8 cellular contexts compared by ENCODE assay signal in the genomic region with DNA sequence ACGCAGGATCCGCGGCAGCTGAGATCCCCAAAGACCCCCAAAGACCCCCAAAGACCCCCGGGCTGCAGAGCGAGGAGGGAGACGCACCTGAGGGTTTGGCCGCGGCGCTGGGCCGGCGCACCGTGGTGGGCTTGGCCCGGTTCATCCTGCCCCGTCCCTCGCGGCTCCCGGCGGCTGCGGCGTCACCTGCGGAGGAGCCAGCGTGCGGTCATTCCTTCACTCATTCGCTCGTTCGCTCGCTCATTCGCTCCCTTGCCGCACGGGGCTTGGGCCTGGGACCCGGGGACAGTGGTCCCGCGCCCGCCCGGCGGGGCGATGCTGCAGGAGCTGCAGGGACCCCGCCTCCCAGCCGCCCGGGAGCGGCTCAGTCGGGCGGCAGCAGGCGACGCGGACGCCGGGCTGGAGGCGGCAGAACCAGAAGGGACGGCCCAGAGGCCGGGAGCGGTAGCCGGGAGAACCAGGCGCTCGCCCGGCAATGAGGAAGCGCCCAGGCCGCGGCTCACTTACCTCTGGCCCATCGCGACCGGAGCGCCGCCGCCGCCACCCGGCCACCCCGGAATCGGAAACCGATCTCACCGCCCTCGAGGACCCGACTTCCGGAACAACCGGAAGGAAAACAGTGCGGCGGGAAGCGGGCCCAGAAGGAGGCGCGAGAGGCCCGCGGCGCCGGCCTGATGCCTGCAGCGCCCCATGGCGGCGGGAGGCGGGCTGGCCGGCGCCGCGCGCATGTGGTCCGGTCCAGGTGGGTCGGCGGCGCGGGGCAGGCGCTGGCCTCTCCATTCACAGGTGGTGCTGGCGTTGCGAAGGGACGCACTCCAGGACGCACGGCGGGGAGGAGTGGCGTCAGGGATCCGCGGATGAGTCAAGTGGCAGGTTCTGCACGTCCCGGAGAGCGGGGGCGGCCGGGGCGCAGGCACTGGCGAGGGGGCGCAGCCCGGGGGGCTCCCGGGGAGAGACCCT. TPM values are rescaled to one million over a fixed set of nuclear protein-coding genes. Genes with fewer than 3 reads are reported as not detected.
DNase-seq lines count a peak whose midpoint lies in the region; ATAC-seq and TF ChIP-seq lines count a peak whose summit lies in the region.

A gene with protein sequence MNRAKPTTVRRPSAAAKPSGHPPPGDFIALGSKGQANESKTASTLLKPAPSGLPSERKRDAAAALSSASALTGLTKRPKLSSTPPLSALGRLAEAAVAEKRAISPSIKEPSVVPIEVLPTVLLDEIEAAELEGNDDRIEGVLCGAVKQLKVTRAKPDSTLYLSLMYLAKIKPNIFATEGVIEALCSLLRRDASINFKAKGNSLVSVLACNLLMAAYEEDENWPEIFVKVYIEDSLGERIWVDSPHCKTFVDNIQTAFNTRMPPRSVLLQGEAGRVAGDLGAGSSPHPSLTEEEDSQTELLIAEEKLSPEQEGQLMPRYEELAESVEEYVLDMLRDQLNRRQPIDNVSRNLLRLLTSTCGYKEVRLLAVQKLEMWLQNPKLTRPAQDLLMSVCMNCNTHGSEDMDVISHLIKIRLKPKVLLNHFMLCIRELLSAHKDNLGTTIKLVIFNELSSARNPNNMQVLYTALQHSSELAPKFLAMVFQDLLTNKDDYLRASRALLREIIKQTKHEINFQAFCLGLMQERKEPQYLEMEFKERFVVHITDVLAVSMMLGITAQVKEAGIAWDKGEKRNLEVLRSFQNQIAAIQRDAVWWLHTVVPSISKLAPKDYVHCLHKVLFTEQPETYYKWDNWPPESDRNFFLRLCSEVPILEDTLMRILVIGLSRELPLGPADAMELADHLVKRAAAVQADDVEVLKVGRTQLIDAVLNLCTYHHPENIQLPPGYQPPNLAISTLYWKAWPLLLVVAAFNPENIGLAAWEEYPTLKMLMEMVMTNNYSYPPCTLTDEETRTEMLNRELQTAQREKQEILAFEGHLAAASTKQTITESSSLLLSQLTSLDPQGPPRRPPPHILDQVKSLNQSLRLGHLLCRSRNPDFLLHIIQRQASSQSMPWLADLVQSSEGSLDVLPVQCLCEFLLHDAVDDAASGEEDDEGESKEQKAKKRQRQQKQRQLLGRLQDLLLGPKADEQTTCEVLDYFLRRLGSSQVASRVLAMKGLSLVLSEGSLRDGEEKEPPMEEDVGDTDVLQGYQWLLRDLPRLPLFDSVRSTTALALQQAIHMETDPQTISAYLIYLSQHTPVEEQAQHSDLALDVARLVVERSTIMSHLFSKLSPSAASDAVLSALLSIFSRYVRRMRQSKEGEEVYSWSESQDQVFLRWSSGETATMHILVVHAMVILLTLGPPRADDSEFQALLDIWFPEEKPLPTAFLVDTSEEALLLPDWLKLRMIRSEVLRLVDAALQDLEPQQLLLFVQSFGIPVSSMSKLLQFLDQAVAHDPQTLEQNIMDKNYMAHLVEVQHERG (N-terminal part only) (minus strand): TSS at position 574 of the 960 bp plus-strand sequence. CDS start 429 bp downstream, at position 145.

- H3K4ac ChIP-seq in trophoblast cell (ENCODE audit: low read depth, low read length) = peak within 1 kb of the TSS; percentile 89

- intact Hi-C loops in cardiac septum (cut with DNase I) = loop anchor here (5.0 kb wide), 1 partner anchor 68 kb away; a partner anchor contains a TSS
- intact Hi-C loops in transverse colon (cut with DNase I; ENCODE audit: low total_unique reads) = no loop called here

- H3K4me3 ChIP-seq in SU-DHL-6 (ENCODE audit: insufficient read depth, low read length, poor library complexity, severe bottlenecking) = peak within 1 kb of the TSS; percentile 98
- H3K4me3 ChIP-seq in trophoblast cell (ENCODE audit: low read depth, low read length) = peak within 1 kb of the TSS; percentile 100
- peak within 1 kb of the TSS; percentile 95 to 100 (median 98) for H3K4me3 ChIP-seq in transverse colon

- peak within 1 kb of the TSS; percentile 97 for H3K14ac ChIP-seq in trophoblast cell (ENCODE audit: low read length)

- no peaks in the 10 kb centered on the region for H3K27me3 ChIP-seq in SU-DHL-6 (ENCODE audit: low read length)
- H3K27me3 ChIP-seq in trophoblast cell (ENCODE audit: insufficient read depth, low read length) = no peaks in the 10 kb centered on the region
- no peaks in the 10 kb centered on the region for H3K27me3 ChIP-seq in transverse colon

- H3K4me1 ChIP-seq in trophoblast cell (ENCODE audit: control insufficient read depth in 1 of 2, insufficient read depth in 2 of 2, low read length in 2 of 2) = peaks cover 5 to 7% of the 10 kb centered on the region in 2 experiments
- peaks cover 8 to 34% (median 15%) of the 10 kb centered on the region in 4 donors for H3K4me1 ChIP-seq in transverse colon

- H3K4me2 ChIP-seq in SU-DHL-6 (ENCODE audit: low read depth, low read length, poor library complexity, severe bottlenecking) (peak within 1 kb of the TSS; percentile 85), trophoblast cell (ENCODE audit: low read length) (peak within 1 kb of the TSS; percentile 79)

- DNase-seq in NCI-H1105 (lab: John Stamatoyannopoulos, UW) (peak; percentile 98), cardiac septum (ENCODE audit: low spot score) (peak; percentile 97), trophoblast cell (peak; percentile 96 to 97), transverse colon (peak; percentile 94)
- peak; percentile 77 for DNase-seq in activated naive CD8-positive, alpha-beta T cell treated with anti-CD3 and anti-CD28 coated beads, Interleukin-2, amount 50 U/mL, for 16 hours (ENCODE audit: low read depth, low spot score)

- H4K8ac ChIP-seq in trophoblast cell (ENCODE audit: low read depth, low read length) = peak within 1 kb of the TSS; percentile 98

- H3K79me2 ChIP-seq in SU-DHL-6 (ENCODE audit: insufficient read depth, low read length) = peaks cover 30% of the 10 kb centered on the region
- H3K79me2 ChIP-seq in trophoblast cell (ENCODE audit: control insufficient read depth, insufficient read depth, low read length, poor library complexity) = peaks cover 9% of the 10 kb centered on the region

- H3K9me2 ChIP-seq in SU-DHL-6 (replicated peaks; ENCODE audit: insufficient read depth, low read length) = no peaks in the 10 kb centered on the region

- H3K79me1 ChIP-seq in trophoblast cell (ENCODE audit: low read length) = peaks cover 8% of the 10 kb centered on the region

- H4K20me1 ChIP-seq in SU-DHL-6 (ENCODE audit: low read depth, low read length) = no peaks in the 10 kb centered on the region

- H2AFZ ChIP-seq in SU-DHL-6 (ENCODE audit: low read depth, low read length, severe bottlenecking) (peak within 1 kb of the TSS; percentile 90), trophoblast cell (ENCODE audit: insufficient read depth, low read length, poor library complexity) (peak within 1 kb of the TSS; percentile 97)

- ATAC-seq in HG02610 (IDR thresholded peaks at IDR 0.05; ENCODE audit: unreplicated experiment) = peak; percentile 71

- peak within 1 kb of the TSS; percentile 48 for H2AK5ac ChIP-seq in trophoblast cell (ENCODE audit: low read length)

- H3K9ac ChIP-seq in SU-DHL-6 (ENCODE audit: low read length) (peak within 1 kb of the TSS; percentile 90), trophoblast cell (ENCODE audit: low read length) (peak within 1 kb of the TSS; percentile 96)

- no peak for TF ChIP-seq EP300 in transverse colon (IDR thresholded peaks at IDR 0.05; ENCODE audit: low read depth)

- TF ChIP-seq POLR2A in GM10847 (IDR thresholded peaks at IDR 0.05; ENCODE audit: extremely low read depth, insufficient read length) (peak; percentile 54), transverse colon (IDR thresholded peaks at IDR 0.05) (peak; percentile 71)

- TF ChIP-seq CTCF in SU-DHL-6 (IDR thresholded peaks at IDR 0.05; ENCODE audit: insufficient read depth, low read length, poor library complexity, severe bottlenecking) = peak; percentile 94
- TF ChIP-seq CTCF in transverse colon (IDR thresholded peaks at IDR 0.05) = peak; percentile 25 to 94 (median 79)

- peak within 1 kb of the TSS; percentile 92 for H4K91ac ChIP-seq in trophoblast cell (ENCODE audit: low read depth, low read length)

- H2BK5ac ChIP-seq in trophoblast cell (ENCODE audit: low read depth, low read length, poor library complexity) = peak within 1 kb of the TSS; percentile 77

- peak within 1 kb of the TSS; percentile 99 for H3K18ac ChIP-seq in trophoblast cell (ENCODE audit: low read length)

- no peaks in the 10 kb centered on the region for H3K36me3 ChIP-seq in SU-DHL-6 (ENCODE audit: low read length)
- H3K36me3 ChIP-seq in trophoblast cell (ENCODE audit: control insufficient read depth in 1 of 2, insufficient read depth in 2 of 2, low read length in 2 of 2) = peaks cover 38% of the 10 kb centered on the region in 2 experiments
- H3K36me3 ChIP-seq in transverse colon = peaks cover 0 to 12% (median 3%) of the 10 kb centered on the region in 4 donors

- no peaks in the 10 kb centered on the region for H3K9me3 ChIP-seq in SU-DHL-6 (ENCODE audit: insufficient read depth, low read length)
- H3K9me3 ChIP-seq in trophoblast cell (ENCODE audit: insufficient read depth, low read depth, low read length) = no peaks in the 10 kb centered on the region
- no peaks in the 10 kb centered on the region for H3K9me3 ChIP-seq in transverse colon

- WGBS in trophoblast cell (ENCODE audit: extremely low coverage, insufficient coverage, insufficient read length) = no CpG with 5 or more reads among the region's 118 CpGs
- WGBS in transverse colon (ENCODE audit: low coverage in 1 of 2), 2 donors = 1% methylated on average over 64 of the region's 118 CpGs; no CpG with 5 or more reads in 1 of the 2 donors

- H3K23ac ChIP-seq in trophoblast cell (ENCODE audit: low read length) = no peak within 1 kb of the TSS

- H3F3A ChIP-seq in SU-DHL-6 (ENCODE audit: insufficient read depth) = peaks cover 5% of the 10 kb centered on the region; the same call in 1 of the 2 replicates

- peak within 1 kb of the TSS; percentile 78 for H2BK12ac ChIP-seq in trophoblast cell (ENCODE audit: low read length)

- peak within 1 kb of the TSS; percentile 98 for H4K12ac ChIP-seq in trophoblast cell (ENCODE audit: low read depth, low read length)

- H2BK120ac ChIP-seq in trophoblast cell (ENCODE audit: insufficient read depth, low read length, poor library complexity) = peak within 1 kb of the TSS; percentile 81

- H3K27ac ChIP-seq in SU-DHL-6 (ENCODE audit: low read depth, low read length) (no peak within 1 kb of the TSS), trophoblast cell (ENCODE audit: low read depth, low read length) (peak within 1 kb of the TSS; percentile 49), transverse colon (peak within 1 kb of the TSS; percentile 78 to 90 (median 83))

- in situ Hi-C loops in transverse colon (cut with MboI; ENCODE audit: low pct_ligation_motif_present in 1 of 4, low pct_unique_long_range_greater_than_20kb in 1 of 4, low sequenced_read_pairs in 3 of 4) = no loop called here

RNA-seq across cellular contexts. Expression of the gene that starts here (rescaled TPM):
- 54.7 TPM for total RNA-seq in cardiac septum
- 35.4 and 39.0 TPM in 2 replicates for polyA plus RNA-seq in trophoblast cell (2013)
- 100 to 1,000 TPM in 1 of 4 donors, 10 to 100 TPM in 3; 50.3 to 134 (median 71.4) TPM for total RNA-seq in transverse colon
